Comparison of ENCODE assay signal across 9 cellular contexts in the genomic region with DNA sequence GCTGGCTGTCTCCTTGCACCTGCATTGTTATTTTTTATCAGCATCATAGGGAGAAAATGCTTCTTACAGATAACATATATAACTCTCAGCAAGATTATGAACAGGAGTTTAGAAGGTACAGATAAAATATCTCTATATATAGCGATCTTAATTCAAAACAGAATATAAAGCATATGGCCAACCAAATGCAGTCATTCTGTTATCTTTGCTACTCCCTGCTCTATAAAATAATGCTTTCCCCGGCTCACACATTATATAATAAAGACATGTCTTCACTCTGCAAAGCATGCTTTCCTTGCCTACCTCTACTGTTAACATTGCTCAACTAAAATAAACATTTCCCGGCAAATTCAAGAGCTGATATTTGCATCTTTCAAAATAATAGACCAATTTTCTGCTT.
"Had no signal": no experiment of that assay in that cellular context is flagged by ENCODE, and none has a peak within 500 bp of the region (broad histone marks: within the 10 kb centered on the region; RNA-seq: fewer than 3 reads in every experiment).

No MANE protein-coding gene starts in this region.

- FAIRE-seq: HTR-8/SVneo, K562 had no signal

- H3K27ac Mint-ChIP-seq: HFFc6 had no signal

- DNase-seq: GM23248, GOT3, H7, HFFc6, IMR-90, KG1 had no signal

- ATAC-seq: HCT116, K562 had no signal

- H3K4me3 Mint-ChIP-seq: HFFc6 had no signal
